ENCODE assay signal across 1 cellular context in the genomic region with DNA sequence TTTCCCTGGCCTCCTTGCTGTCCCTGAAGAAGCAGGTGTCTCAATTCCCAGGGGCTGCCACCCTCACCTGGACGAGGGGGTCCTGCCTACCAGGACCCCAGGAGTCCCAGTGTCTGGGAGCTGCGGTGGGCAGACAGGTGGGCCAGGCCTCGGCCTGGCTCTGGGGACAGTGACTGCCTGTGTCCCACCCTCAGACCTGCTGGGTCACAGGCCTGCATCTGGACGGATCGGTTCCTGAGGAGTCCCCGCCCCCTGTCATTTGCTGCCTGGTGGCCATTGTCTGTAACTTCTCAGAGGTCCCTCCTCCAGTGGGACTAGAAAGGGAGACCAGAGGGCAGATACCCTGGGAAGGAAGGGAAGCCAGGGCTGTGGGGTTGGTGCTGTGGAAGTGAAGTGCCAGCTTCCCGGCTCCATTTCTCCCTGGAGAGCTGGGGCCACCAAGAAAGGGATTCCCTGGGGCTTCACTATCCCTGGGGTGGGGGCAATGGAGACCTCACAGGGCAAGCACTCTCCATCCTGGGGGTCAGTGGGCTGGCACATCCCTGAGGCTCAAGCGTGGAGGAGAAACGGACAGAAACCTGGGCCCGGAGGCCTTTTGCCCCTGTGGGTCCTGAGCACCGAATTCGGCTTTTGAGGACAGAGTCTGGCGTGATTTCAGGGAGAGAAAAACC.
TF ChIP-seq lines count a peak whose summit lies in the region.

No MANE protein-coding gene starts in this region.

TF ChIP-seq in SK-N-SH, 30 proteins besides CTCF, POLR2A, EP300 and RAD21 (continued from another document):
- TF ChIP-seq MAX (IDR thresholded peaks at IDR 0.05; ENCODE audit: low read depth) = no peak
- no peak for TF ChIP-seq NRF1 (IDR thresholded peaks at IDR 0.05; ENCODE audit: low read depth, low read length)
TF ChIP-seq in SK-N-SH: peak in this region for 0.
